Comparison of ENCODE assay signal across 1 cellular context in the genomic region with DNA sequence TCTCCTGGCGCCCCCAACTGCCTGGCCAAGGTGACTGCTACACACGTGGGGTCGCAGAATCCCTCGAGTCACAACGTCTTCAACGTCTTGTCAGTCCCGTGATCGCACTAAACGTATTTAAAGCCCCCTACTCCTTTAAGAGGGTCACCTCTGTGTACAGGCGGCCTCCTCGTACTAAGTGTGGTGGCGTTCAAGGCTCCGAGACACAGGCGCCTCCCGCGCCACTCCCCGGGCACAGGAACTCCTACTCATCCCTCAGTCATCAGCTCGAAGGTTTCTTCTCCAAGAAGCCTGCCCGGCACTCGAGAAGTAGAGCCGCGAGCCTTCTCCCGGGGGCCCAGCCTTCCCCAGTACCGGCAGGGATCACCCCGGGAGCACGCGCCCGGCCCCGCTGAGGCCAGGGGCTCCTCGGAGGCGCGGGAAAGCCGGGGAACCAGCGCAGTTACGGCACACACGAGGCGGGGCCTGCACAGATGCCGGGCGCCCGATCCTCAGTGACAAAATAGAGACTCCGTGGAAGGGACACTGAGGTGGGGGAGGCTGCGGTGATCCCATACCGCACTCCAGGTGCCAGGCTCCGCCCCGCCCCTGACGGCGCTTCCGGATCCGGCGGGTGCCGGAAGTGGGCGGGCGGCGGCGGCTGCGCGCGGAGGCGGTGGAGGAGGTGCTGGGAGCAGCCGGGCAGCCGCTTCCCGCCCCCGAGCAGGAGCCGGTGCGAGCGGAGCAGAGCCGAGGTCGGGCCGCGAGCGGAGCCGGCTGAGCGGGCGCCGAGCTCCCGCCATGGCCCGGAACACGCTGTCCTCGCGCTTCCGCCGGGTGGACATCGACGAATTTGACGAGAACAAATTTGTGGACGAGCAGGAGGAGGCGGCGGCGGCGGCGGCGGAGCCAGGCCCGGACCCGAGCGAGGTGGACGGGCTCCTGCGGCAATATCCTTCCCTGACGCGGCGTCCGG.
TF ChIP-seq lines count a peak whose summit lies in the region.

No MANE protein-coding gene starts in this region.

TF ChIP-seq in HepG2, 621 proteins besides CTCF, POLR2A, EP300 and RAD21 (continued from another document and continues in another):
- TF ChIP-seq, protein P1, sequence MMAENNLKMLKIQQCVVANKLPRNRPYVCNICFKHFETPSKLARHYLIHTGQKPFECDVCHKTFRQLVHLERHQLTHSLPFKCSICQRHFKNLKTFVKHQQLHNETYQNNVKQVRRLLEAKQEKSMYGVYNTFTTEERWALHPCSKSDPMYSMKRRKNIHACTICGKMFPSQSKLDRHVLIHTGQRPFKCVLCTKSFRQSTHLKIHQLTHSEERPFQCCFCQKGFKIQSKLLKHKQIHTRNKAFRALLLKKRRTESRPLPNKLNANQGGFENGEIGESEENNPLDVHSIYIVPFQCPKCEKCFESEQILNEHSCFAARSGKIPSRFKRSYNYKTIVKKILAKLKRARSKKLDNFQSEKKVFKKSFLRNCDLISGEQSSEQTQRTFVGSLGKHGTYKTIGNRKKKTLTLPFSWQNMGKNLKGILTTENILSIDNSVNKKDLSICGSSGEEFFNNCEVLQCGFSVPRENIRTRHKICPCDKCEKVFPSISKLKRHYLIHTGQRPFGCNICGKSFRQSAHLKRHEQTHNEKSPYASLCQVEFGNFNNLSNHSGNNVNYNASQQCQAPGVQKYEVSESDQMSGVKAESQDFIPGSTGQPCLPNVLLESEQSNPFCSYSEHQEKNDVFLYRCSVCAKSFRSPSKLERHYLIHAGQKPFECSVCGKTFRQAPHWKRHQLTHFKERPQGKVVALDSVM (CRISPR knock-in tag; IDR thresholded peaks at IDR 0.05), result no peak
- TF ChIP-seq MXI1 (IDR thresholded peaks at IDR 0.05; ENCODE audit: borderline replicate concordance, low read depth, low read length) (peak; percentile 78; the same call in 1 of the 3 replicates), ZNF382 (CRISPR knock-in tag; IDR thresholded peaks at IDR 0.05; ENCODE audit: borderline replicate concordance) (no peak), STAG1 (CRISPR knock-in tag; IDR thresholded peaks at IDR 0.05) (no peak; the same call in 1 of the 2 replicates), ZSCAN25 (CRISPR knock-in tag; IDR thresholded peaks at IDR 0.05) (peak; percentile 24; the same call in 1 of the 2 replicates), ZNF367 (CRISPR knock-in tag; IDR thresholded peaks at IDR 0.05; ENCODE audit: borderline replicate concordance) (peak; percentile 31; the same call in 1 of the 2 replicates), ZNF350 (CRISPR knock-in tag; IDR thresholded peaks at IDR 0.05; ENCODE audit: borderline replicate concordance, low read depth) (peak; percentile 76), NCOA1 (CRISPR knock-in tag; IDR thresholded peaks at IDR 0.05) (peak; percentile 81; the same call in 1 of the 2 replicates), KLF9 (CRISPR knock-in tag; IDR thresholded peaks at IDR 0.05; ENCODE audit: low read depth) (peak; percentile 78; the same call in 1 of the 2 replicates), NFIB (CRISPR knock-in tag; IDR thresholded peaks at IDR 0.05; ENCODE audit: borderline replicate concordance) (no peak), FOXM1 (CRISPR knock-in tag; IDR thresholded peaks at IDR 0.05) (peak; percentile 30; the same call in 1 of the 2 replicates), MED8 (CRISPR knock-in tag; IDR thresholded peaks at IDR 0.05; ENCODE audit: insufficient replicate concordance) (no peak), ZSCAN20 (CRISPR knock-in tag; IDR thresholded peaks at IDR 0.05; ENCODE audit: borderline replicate concordance) (no peak), ZNF550 (CRISPR knock-in tag; IDR thresholded peaks at IDR 0.05; ENCODE audit: borderline replicate concordance) (no peak), DNMT3B (CRISPR knock-in tag; conservative IDR thresholded peaks at IDR 0.05) (peak; percentile 52; the same call in 1 of the 2 replicates), YEATS2 (CRISPR knock-in tag; IDR thresholded peaks at IDR 0.05; ENCODE audit: borderline replicate concordance) (0 out of 2 replicates have a peak, but pooled peaks have one; percentile 59), RORA (CRISPR knock-in tag; IDR thresholded peaks at IDR 0.05) (no peak), ZNF724P (CRISPR knock-in tag; IDR thresholded peaks at IDR 0.05; ENCODE audit: borderline replicate concordance) (peak; percentile 19; the same call in 1 of the 2 replicates), KMT2A (CRISPR knock-in tag; IDR thresholded peaks at IDR 0.05) (peak; percentile 79; the same call in 1 of the 2 replicates), SP2 (CRISPR knock-in tag; IDR thresholded peaks at IDR 0.05) (peak; percentile 71), TGIF2 (CRISPR knock-in tag; IDR thresholded peaks at IDR 0.05) (peak; percentile 70), ZNF562 (CRISPR knock-in tag; IDR thresholded peaks at IDR 0.05; ENCODE audit: borderline replicate concordance) (no peak), KMT2B (CRISPR knock-in tag; IDR thresholded peaks at IDR 0.05) (0 out of 2 replicates have a peak, but pooled peaks have one; percentile 43), ZNF670 (CRISPR knock-in tag; IDR thresholded peaks at IDR 0.05; ENCODE audit: borderline replicate concordance) (0 out of 2 replicates have a peak, but pooled peaks have one; percentile 53)
- TF ChIP-seq, protein P2, sequence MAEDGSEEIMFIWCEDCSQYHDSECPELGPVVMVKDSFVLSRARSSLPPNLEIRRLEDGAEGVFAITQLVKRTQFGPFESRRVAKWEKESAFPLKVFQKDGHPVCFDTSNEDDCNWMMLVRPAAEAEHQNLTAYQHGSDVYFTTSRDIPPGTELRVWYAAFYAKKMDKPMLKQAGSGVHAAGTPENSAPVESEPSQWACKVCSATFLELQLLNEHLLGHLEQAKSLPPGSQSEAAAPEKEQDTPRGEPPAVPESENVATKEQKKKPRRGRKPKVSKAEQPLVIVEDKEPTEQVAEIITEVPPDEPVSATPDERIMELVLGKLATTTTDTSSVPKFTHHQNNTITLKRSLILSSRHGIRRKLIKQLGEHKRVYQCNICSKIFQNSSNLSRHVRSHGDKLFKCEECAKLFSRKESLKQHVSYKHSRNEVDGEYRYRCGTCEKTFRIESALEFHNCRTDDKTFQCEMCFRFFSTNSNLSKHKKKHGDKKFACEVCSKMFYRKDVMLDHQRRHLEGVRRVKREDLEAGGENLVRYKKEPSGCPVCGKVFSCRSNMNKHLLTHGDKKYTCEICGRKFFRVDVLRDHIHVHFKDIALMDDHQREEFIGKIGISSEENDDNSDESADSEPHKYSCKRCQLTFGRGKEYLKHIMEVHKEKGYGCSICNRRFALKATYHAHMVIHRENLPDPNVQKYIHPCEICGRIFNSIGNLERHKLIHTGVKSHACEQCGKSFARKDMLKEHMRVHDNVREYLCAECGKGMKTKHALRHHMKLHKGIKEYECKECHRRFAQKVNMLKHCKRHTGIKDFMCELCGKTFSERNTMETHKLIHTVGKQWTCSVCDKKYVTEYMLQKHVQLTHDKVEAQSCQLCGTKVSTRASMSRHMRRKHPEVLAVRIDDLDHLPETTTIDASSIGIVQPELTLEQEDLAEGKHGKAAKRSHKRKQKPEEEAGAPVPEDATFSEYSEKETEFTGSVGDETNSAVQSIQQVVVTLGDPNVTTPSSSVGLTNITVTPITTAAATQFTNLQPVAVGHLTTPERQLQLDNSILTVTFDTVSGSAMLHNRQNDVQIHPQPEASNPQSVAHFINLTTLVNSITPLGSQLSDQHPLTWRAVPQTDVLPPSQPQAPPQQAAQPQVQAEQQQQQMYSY (CRISPR knock-in tag; IDR thresholded peaks at IDR 0.05), result peak; percentile 74; the same call in 1 of the 2 replicates
- TF ChIP-seq, protein P3, sequence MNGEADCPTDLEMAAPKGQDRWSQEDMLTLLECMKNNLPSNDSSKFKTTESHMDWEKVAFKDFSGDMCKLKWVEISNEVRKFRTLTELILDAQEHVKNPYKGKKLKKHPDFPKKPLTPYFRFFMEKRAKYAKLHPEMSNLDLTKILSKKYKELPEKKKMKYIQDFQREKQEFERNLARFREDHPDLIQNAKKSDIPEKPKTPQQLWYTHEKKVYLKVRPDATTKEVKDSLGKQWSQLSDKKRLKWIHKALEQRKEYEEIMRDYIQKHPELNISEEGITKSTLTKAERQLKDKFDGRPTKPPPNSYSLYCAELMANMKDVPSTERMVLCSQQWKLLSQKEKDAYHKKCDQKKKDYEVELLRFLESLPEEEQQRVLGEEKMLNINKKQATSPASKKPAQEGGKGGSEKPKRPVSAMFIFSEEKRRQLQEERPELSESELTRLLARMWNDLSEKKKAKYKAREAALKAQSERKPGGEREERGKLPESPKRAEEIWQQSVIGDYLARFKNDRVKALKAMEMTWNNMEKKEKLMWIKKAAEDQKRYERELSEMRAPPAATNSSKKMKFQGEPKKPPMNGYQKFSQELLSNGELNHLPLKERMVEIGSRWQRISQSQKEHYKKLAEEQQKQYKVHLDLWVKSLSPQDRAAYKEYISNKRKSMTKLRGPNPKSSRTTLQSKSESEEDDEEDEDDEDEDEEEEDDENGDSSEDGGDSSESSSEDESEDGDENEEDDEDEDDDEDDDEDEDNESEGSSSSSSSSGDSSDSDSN (CRISPR knock-in tag; IDR thresholded peaks at IDR 0.05), result peak; percentile 79
- TF ChIP-seq, protein P4, sequence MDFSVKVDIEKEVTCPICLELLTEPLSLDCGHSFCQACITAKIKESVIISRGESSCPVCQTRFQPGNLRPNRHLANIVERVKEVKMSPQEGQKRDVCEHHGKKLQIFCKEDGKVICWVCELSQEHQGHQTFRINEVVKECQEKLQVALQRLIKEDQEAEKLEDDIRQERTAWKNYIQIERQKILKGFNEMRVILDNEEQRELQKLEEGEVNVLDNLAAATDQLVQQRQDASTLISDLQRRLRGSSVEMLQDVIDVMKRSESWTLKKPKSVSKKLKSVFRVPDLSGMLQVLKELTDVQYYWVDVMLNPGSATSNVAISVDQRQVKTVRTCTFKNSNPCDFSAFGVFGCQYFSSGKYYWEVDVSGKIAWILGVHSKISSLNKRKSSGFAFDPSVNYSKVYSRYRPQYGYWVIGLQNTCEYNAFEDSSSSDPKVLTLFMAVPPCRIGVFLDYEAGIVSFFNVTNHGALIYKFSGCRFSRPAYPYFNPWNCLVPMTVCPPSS (IDR thresholded peaks at IDR 0.05), result no peak
- TF ChIP-seq, protein P5, sequence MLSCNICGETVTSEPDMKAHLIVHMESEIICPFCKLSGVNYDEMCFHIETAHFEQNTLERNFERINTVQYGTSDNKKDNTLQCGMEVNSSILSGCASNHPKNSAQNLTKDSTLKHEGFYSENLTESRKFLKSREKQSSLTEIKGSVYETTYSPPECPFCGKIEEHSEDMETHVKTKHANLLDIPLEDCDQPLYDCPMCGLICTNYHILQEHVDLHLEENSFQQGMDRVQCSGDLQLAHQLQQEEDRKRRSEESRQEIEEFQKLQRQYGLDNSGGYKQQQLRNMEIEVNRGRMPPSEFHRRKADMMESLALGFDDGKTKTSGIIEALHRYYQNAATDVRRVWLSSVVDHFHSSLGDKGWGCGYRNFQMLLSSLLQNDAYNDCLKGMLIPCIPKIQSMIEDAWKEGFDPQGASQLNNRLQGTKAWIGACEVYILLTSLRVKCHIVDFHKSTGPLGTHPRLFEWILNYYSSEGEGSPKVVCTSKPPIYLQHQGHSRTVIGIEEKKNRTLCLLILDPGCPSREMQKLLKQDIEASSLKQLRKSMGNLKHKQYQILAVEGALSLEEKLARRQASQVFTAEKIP (CRISPR knock-in tag; IDR thresholded peaks at IDR 0.05; ENCODE audit: borderline replicate concordance), result no peak
- TF ChIP-seq, protein P6, sequence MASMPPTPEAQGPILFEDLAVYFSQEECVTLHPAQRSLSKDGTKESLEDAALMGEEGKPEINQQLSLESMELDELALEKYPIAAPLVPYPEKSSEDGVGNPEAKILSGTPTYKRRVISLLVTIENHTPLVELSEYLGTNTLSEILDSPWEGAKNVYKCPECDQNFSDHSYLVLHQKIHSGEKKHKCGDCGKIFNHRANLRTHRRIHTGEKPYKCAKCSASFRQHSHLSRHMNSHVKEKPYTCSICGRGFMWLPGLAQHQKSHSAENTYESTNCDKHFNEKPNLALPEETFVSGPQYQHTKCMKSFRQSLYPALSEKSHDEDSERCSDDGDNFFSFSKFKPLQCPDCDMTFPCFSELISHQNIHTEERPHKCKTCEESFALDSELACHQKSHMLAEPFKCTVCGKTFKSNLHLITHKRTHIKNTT (CRISPR knock-in tag; IDR thresholded peaks at IDR 0.05), result 0 out of 2 replicates have a peak, but pooled peaks have one; percentile 7
- TF ChIP-seq, protein P7, sequence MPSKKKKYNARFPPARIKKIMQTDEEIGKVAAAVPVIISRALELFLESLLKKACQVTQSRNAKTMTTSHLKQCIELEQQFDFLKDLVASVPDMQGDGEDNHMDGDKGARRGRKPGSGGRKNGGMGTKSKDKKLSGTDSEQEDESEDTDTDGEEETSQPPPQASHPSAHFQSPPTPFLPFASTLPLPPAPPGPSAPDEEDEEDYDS (CRISPR knock-in tag; IDR thresholded peaks at IDR 0.05), result peak; percentile 58; the same call in 1 of the 2 replicates
- TF ChIP-seq, protein P8, sequence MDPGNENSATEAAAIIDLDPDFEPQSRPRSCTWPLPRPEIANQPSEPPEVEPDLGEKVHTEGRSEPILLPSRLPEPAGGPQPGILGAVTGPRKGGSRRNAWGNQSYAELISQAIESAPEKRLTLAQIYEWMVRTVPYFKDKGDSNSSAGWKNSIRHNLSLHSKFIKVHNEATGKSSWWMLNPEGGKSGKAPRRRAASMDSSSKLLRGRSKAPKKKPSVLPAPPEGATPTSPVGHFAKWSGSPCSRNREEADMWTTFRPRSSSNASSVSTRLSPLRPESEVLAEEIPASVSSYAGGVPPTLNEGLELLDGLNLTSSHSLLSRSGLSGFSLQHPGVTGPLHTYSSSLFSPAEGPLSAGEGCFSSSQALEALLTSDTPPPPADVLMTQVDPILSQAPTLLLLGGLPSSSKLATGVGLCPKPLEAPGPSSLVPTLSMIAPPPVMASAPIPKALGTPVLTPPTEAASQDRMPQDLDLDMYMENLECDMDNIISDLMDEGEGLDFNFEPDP (CRISPR knock-in tag; conservative IDR thresholded peaks at IDR 0.05), result 0 out of 2 replicates have a peak, but pooled peaks have one; percentile 66
- TF ChIP-seq, protein P9, sequence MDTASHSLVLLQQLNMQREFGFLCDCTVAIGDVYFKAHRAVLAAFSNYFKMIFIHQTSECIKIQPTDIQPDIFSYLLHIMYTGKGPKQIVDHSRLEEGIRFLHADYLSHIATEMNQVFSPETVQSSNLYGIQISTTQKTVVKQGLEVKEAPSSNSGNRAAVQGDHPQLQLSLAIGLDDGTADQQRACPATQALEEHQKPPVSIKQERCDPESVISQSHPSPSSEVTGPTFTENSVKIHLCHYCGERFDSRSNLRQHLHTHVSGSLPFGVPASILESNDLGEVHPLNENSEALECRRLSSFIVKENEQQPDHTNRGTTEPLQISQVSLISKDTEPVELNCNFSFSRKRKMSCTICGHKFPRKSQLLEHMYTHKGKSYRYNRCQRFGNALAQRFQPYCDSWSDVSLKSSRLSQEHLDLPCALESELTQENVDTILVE (CRISPR knock-in tag; IDR thresholded peaks at IDR 0.05), result peak; percentile 0; the same call in 1 of the 2 replicates
- TF ChIP-seq, protein P10, sequence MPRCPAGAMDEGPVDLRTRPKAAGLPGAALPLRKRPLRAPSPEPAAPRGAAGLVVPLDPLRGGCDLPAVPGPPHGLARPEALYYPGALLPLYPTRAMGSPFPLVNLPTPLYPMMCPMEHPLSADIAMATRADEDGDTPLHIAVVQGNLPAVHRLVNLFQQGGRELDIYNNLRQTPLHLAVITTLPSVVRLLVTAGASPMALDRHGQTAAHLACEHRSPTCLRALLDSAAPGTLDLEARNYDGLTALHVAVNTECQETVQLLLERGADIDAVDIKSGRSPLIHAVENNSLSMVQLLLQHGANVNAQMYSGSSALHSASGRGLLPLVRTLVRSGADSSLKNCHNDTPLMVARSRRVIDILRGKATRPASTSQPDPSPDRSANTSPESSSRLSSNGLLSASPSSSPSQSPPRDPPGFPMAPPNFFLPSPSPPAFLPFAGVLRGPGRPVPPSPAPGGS (CRISPR knock-in tag; IDR thresholded peaks at IDR 0.05), result 0 out of 2 replicates have a peak, but pooled peaks have one; percentile 10
